24 cellular contexts compared by ENCODE assay signal in the genomic region with DNA sequence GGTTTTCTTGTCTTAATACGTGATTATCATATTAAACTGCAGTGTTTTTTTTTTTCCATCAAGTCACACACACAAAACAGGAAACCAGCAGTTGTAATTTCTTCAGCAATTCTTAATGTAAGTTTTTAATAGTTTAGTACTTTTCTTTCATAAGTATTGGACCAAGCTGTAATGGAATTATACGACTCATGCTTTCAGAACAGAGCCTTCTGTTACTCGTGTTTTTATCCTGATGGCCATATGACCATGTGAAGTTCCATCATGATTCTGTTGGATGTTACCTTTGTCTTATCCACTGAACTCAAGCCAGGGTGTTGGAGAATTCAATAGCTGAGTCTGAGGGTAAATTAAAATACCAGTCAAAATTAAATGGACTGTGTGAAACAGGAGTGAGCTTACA.
"Had no signal": no experiment of that assay in that cellular context is flagged by ENCODE, and none has a peak within 500 bp of the region (broad histone marks: within the 10 kb centered on the region; RNA-seq: fewer than 3 reads in every experiment).

No MANE protein-coding gene starts in this region.

- ATAC-seq: foreskin keratinocyte, left colon, natural killer cell had no signal

- H3K4me3 ChIP-seq: colonic mucosa, esophagus muscularis mucosa, lower lobe of right lung, right lobe of liver, stomach, thyroid gland, vagina had no signal

- H3K9me3 ChIP-seq: colonic mucosa, esophagus muscularis mucosa, lower lobe of right lung, neutrophil, right lobe of liver, stomach, thyroid gland, vagina had no signal

- H2AFZ ChIP-seq: parathyroid adenoma had no signal

- H3K79me2 ChIP-seq: parathyroid adenoma had no signal

- H3K27ac ChIP-seq: colonic mucosa, esophagus muscularis mucosa, foreskin keratinocyte, lower lobe of right lung, neutrophil, parathyroid adenoma, stomach, thyroid gland, vagina had no signal

- H3K4me1 ChIP-seq: colonic mucosa, foreskin keratinocyte, parathyroid adenoma, right lobe of liver, stomach, thyroid gland, vagina had no signal

- H3K36me3 ChIP-seq: colonic mucosa, esophagus muscularis mucosa, lower lobe of right lung, neutrophil, right lobe of liver, stomach, thyroid gland, vagina had no signal

- H3K27me3 ChIP-seq: colonic mucosa, esophagus muscularis mucosa, foreskin keratinocyte, neutrophil, right lobe of liver, stomach, thyroid gland, vagina had no signal

- DNase-seq: colonic mucosa; effector memory CD4-positive, alpha-beta T cell; foreskin keratinocyte; glutamatergic neuron; hypothalamus; immature natural killer cell; islet precursor cell; kidney glomerular epithelial cell; left colon; left ventricle myocardium superior; lower lobe of right lung; natural killer cell; right lobe of liver; small intestine; stimulated activated CD4-positive, alpha-beta T cell treated with anti-CD3 and anti-CD28 coated beads, Interleukin-15, amount 100 ng/mL, for 24 hours; stimulated activated CD4-positive, alpha-beta T cell treated with anti-CD3 and anti-CD28 coated beads, Interleukin-2, amount 100 ng/mL, for 48 hours; stimulated activated naive CD4-positive, alpha-beta T cell; stomach; thyroid gland; trophoblast cell had no signal

- H3K9ac ChIP-seq: parathyroid adenoma had no signal
